In the genomic region with DNA sequence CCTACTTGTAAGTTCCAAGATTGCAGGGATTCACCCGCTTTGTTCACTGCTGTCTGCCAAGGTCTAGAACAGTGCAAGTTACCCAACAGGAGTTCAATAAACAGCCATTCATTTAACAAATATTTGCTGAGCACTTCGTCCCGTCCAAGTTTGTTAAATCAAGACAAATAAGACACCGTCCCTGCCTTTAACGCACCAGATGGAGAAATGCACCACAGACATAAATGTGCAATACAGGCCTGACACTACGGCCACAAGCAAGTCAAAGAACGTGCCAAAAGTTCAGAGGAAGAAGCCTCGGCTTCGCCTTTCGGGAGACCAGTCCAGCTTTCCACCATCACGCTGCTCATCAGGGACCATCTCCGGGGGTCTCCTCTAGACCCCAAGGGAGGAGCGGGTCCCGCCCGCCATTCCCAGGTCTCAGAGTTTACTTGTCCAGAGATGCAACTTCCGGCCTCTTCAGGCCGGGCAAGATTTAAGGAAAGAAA, we compare ENCODE assay signal across 8 cellular contexts. TPM values are rescaled to one million over a fixed set of nuclear protein-coding genes. Genes with fewer than 3 reads are reported as not detected.
DNase-seq lines count a peak whose midpoint lies in the region; ATAC-seq and TF ChIP-seq lines count a peak whose summit lies in the region.

No MANE protein-coding gene starts in this region.

- CTCF ChIA-PET in mammary epithelial cell (lab: Charles Lee; ENCODE audit: low non-redundant PET) = no interaction called here

- peak overlapping the region; percentile 66; the same call in 1 of the 2 replicates for H3K27ac ChIP-seq in MM.1S (ENCODE audit: low read length)
- peak overlapping the region; percentile 55 for H3K27ac ChIP-seq in mammary epithelial cell (ENCODE audit: insufficient read depth, low read depth, low read length)
- peak overlapping the region; percentile 86 to 89 for H3K27ac ChIP-seq in left lung
- H3K27ac ChIP-seq in temporal lobe (ENCODE audit: low read depth, low read length) = peak overlapping the region; percentile 77

- in situ Hi-C loops in mammary epithelial cell (cut with MboI; ENCODE audit: low sequenced_read_pairs in 2 of 2) = no loop called here

- H3K4me3 ChIP-seq in MM.1S (ENCODE audit: low read length) (peak overlapping the region; percentile 96), mammary epithelial cell (replicated peaks in 1 of 3; ENCODE audit: insufficient read depth in 1 of 3, low read depth in 2 of 3, low read length in 3 of 3) (peak overlapping the region; percentile 58 to 80 (median 64)), left lung (peak overlapping the region; percentile 64 to 92)

- H3F3A ChIP-seq in MM.1S (ENCODE audit: insufficient read depth, low read length) = no peaks in the 10 kb centered on the region

- intact Hi-C loops in mammary epithelial cell (cut with micrococcal nuclease) = no loop called here
- intact Hi-C loops in left lung (cut with DNase I) = no loop called here

- H3K9ac ChIP-seq in MM.1S (ENCODE audit: low read length) (peak overlapping the region; percentile 91), mammary epithelial cell (ENCODE audit: insufficient read depth, low read length) (peak overlapping the region; percentile 61)

- no peaks in the 10 kb centered on the region for H3K9me2 ChIP-seq in MM.1S (replicated peaks; ENCODE audit: insufficient read depth, low read length)

- H3K4me2 ChIP-seq in MM.1S (ENCODE audit: low read depth, low read length) = peak overlapping the region; percentile 69
- H3K4me2 ChIP-seq in mammary epithelial cell (ENCODE audit: insufficient read depth, low read depth, low read length) = peak overlapping the region; percentile 73

- H3K4me1 ChIP-seq in MM.1S (ENCODE audit: low read length) = peaks cover 20% of the 10 kb centered on the region
- peaks cover 21% of the 10 kb centered on the region for H3K4me1 ChIP-seq in mammary epithelial cell (ENCODE audit: insufficient read depth, low read length)
- peaks cover 15 to 42% of the 10 kb centered on the region in 2 donors for H3K4me1 ChIP-seq in left lung

- BruUV-seq in mammary epithelial cell (replicated peaks; lab: Mats Ljungman, UMichigan) = TSS peak; percentile 90

- WGBS in mammary epithelial cell (ENCODE audit: low coverage, missing lambda C conversion rate) = 2% methylated on average over 10 of the region's 17 CpGs

- peak; percentile 61 for DNase-seq in DMS53 (lab: John Stamatoyannopoulos, UW)
- peak; percentile 21 for DNase-seq in MM.1S
- DNase-seq in mammary epithelial cell = no peak
- no peak for DNase-seq in left lung
- no peak for DNase-seq in KG1 (lab: John Stamatoyannopoulos, UW)
- no peak for DNase-seq in retina

- H4K20me1 ChIP-seq in MM.1S (ENCODE audit: insufficient read depth, low read length) (peaks cover 9% of the 10 kb centered on the region; the same call in 1 of the 2 replicates), mammary epithelial cell (ENCODE audit: insufficient read depth, low read length) (no peaks in the 10 kb centered on the region)

- dilution Hi-C loops in mammary epithelial cell (cut with HindIII; ENCODE audit: low sequenced_read_pairs) = no loop called here

- H3K36me3 ChIP-seq in MM.1S (replicated peaks; ENCODE audit: insufficient read depth, low read length) = peaks cover 14% of the 10 kb centered on the region
- H3K36me3 ChIP-seq in mammary epithelial cell (ENCODE audit: insufficient read depth, low read length) = peaks cover 12% of the 10 kb centered on the region
- H3K36me3 ChIP-seq in left lung = peaks cover 0 to 28% of the 10 kb centered on the region in 2 donors

- TF ChIP-seq CTCF in MM.1S (IDR thresholded peaks at IDR 0.05; ENCODE audit: low read length) (no peak), mammary epithelial cell (conservative IDR thresholded peaks at IDR 0.05 in 1 of 2, IDR thresholded peaks at IDR 0.05 in 1 of 2; ENCODE audit: extremely low read depth in 1 of 2, insufficient read depth in 1 of 2, low read depth in 1 of 2, low read length in 2 of 2) (no peak), left lung (IDR thresholded peaks at IDR 0.05) (no peak)

- H3K27me3 ChIP-seq in MM.1S (replicated peaks; ENCODE audit: insufficient read depth, low read length) (no peaks in the 10 kb centered on the region), mammary epithelial cell (ENCODE audit: insufficient read depth, low read length) (no peaks in the 10 kb centered on the region), left lung (no peaks in the 10 kb centered on the region)

- ATAC-seq in GM21367 (IDR thresholded peaks at IDR 0.05; ENCODE audit: unreplicated experiment) = peak; percentile 1
- peak; percentile 17 for ATAC-seq in left lung

- H2AFZ ChIP-seq in MM.1S (ENCODE audit: low read length) (peak overlapping the region; percentile 80), mammary epithelial cell (ENCODE audit: low read depth, low read length) (peak overlapping the region; percentile 97)

- no peaks in the 10 kb centered on the region for H3K9me3 ChIP-seq in MM.1S (replicated peaks; ENCODE audit: insufficient read depth, low read length)
- H3K9me3 ChIP-seq in mammary epithelial cell (replicated peaks; ENCODE audit: insufficient read depth, low read length) = no peaks in the 10 kb centered on the region
- H3K9me3 ChIP-seq in left lung = no peaks in the 10 kb centered on the region

- H3K79me2 ChIP-seq in MM.1S (ENCODE audit: low read length) = peaks cover 67% of the 10 kb centered on the region
- peaks cover 48% of the 10 kb centered on the region for H3K79me2 ChIP-seq in mammary epithelial cell (ENCODE audit: insufficient read depth, low read length)

RNA-seq across cellular contexts. Expression of a gene that starts 0.4 kb away (rescaled TPM):
- 1 to 10 TPM; 6.2 to 8.3 TPM for total RNA-seq in mammary epithelial cell
- polyA plus RNA-seq in mammary epithelial cell = 6.8 TPM
- polyA minus RNA-seq in mammary epithelial cell = 5.1 TPM
- 10 to 100 TPM; 11.0 TPM for total RNA-seq in left lung
- 7.9 TPM for total RNA-seq in temporal lobe

RNA-seq across cellular contexts. Expression of a gene that starts 0.6 kb away (rescaled TPM):
- total RNA-seq in mammary epithelial cell = 100 to 1,000 TPM in 1 of 2 donors, 10 to 100 TPM in 1; 36.5 to 217 TPM
- 583 TPM for polyA plus RNA-seq in mammary epithelial cell
- 109 TPM for polyA minus RNA-seq in mammary epithelial cell
- 100 to 1,000 TPM; 172 to 175 TPM for total RNA-seq in left lung
- total RNA-seq in temporal lobe = 78.7 TPM

Comparison
In these comparisons a context has a peak if more than half of its experiments do, and no peak if none do; other contexts are left out.
1. DNase-seq: peak in DMS53 (single experiment) and MM.1S (single experiment); none in mammary epithelial cell (single experiment), left lung (0 of 2), KG1 (single experiment) and retina (single experiment).
2. Peak in every context shown above with its lines, with median percentiles within 50 percentile points of each other: H3K27ac ChIP-seq and H3K4me3 ChIP-seq.